In genomic region chr13:35278917-35279316, GRCh38 we compare ENCODE assay signal across 7 cellular contexts.
"Had no signal": no experiment of that assay in that cellular context is flagged by ENCODE, and none has a peak within 500 bp of the region (broad histone marks: within the 10 kb centered on the region; RNA-seq: fewer than 3 reads in every experiment).

No MANE protein-coding gene starts in this region.

- FAIRE-seq: GM12878, GM12891, GM12892, GM18507, GM19239 had no signal

- DNase-seq: GDM1, GF-D8 had no signal

- ATAC-seq: GM12878 had no signal

- H3K4me3 ChIP-seq: GM12878 had no signal
